In the genomic region with DNA sequence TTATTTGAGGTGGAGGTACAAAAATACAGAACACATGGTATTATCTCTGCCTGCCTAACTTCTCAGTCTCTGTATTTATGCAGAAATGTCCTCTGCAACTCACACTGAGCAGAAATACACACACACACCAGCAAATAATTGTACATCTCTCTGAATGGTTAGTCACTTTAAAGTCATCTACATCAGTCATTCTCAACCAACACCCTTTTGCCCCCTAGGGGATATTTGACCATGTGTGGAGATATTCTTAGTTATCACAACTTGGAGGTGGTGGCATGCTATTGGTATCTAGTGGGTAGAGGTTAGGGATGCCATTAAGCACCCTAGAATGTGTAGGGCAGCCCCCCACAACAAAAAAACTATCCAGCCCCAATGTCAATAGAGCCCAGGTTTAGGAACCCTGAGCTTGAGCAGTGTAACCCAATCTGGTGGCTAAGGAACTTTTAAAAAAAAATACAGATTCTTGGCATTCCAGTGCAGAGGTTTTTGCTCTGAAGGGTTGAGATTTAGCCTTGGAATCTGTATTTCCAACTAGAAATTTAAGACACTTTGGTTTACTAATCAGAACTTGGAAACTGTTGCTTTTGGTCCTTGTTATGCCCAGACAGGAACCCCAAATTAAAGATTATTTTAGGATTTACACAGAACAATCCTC, we compare ENCODE assay signal across 25 cellular contexts.
"Had no signal": no experiment of that assay in that cellular context is flagged by ENCODE, and none has a peak within 500 bp of the region (broad histone marks: within the 10 kb centered on the region; RNA-seq: fewer than 3 reads in every experiment).

No MANE protein-coding gene starts in this region.

- H3K36me3 ChIP-seq: gastrocnemius medialis, lower lobe of right lung, neutrophil, ovary, suprapubic skin, tibial nerve had no signal

- H3K36me3 Mint-ChIP-seq: activated naive CD8-positive, alpha-beta T cell; natural killer cell treated with Interleukin-12 subunit alpha and Interleukin-12 subunit beta and Interleukin-15 and Interleukin-18, amount 100 ng/mL, for 72 hours had no signal

- DNase-seq: activated B cell treated with CpG ODN at 0.5 μM for 24 hours; activated CD4-positive, alpha-beta T cell treated with anti-CD3 and anti-CD28 coated beads for 36 hours; activated CD4-positive, alpha-beta T cell treated with anti-CD3 and anti-CD28 coated beads, Interleukin-2, amount 50 U/mL, for 4 hours; activated CD8-positive, alpha-beta memory T cell treated with anti-CD3 and anti-CD28 coated beads, Interleukin-2, amount 50 U/mL, for 48 hours; activated naive CD4-positive, alpha-beta T cell; activated T-cell treated with anti-CD3 and anti-CD28 coated beads, Interleukin-2, amount 50 U/mL, for 4 hours; central memory CD4-positive, alpha-beta T cell; dermis blood vessel endothelial cell; effector CD8-positive, alpha-beta T cell; gastrocnemius medialis; head of caudate nucleus; kidney; lower lobe of right lung; midbrain; ovary; stimulated activated CD4-positive, alpha-beta T cell treated with anti-CD3 and anti-CD28 coated beads, Interleukin-1b, Interleukin-23, amount 100 ng/mL, for 48 hours; T-helper 1 cell had no signal

- H3K4me3 Mint-ChIP-seq: activated B cell treated with CpG ODN at 0.5 μM for 24 hours; activated CD4-positive, alpha-beta T cell treated with anti-CD3 and anti-CD28 coated beads for 36 hours; activated naive CD8-positive, alpha-beta T cell; activated T-cell treated with anti-CD3 and anti-CD28 coated beads, Interleukin-2, amount 50 U/mL, for 4 hours; natural killer cell treated with Interleukin-12 subunit alpha and Interleukin-12 subunit beta and Interleukin-15 and Interleukin-18, amount 100 ng/mL, for 72 hours; stimulated activated naive CD8-positive, alpha-beta T cell treated with anti-CD3 and anti-CD28 coated beads, Interleukin-15, Interleukin-2, amounts not matched to agents 100 ng/mL and 50 ng/mL, for 24 hours had no signal

- ATAC-seq: activated CD4-positive, alpha-beta T cell treated with anti-CD3 and anti-CD28 coated beads for 36 hours; activated T-cell treated with anti-CD3 and anti-CD28 coated beads, Interleukin-2, amount 50 U/mL, for 4 hours; gastrocnemius medialis; lower lobe of right lung; natural killer cell treated with Interleukin-12 subunit alpha and Interleukin-12 subunit beta and Interleukin-15 and Interleukin-18, amount 100 ng/mL, for 72 hours had no signal

- FAIRE-seq: astrocyte, kidney had no signal

- H3K27me3 ChIP-seq: ovary, tibial nerve had no signal

- H3K4me1 ChIP-seq: gastrocnemius medialis, lower lobe of right lung, suprapubic skin, tibial nerve had no signal

- H3K27ac ChIP-seq: gastrocnemius medialis, lower lobe of right lung, neutrophil, ovary, suprapubic skin, tibial nerve had no signal

- H3K4me3 ChIP-seq: gastrocnemius medialis, lower lobe of right lung, ovary, suprapubic skin, tibial nerve had no signal

- H3K4me1 Mint-ChIP-seq: activated B cell treated with CpG ODN at 0.5 μM for 24 hours; activated CD4-positive, alpha-beta T cell treated with anti-CD3 and anti-CD28 coated beads for 36 hours had no signal

- H3K9me3 Mint-ChIP-seq: activated T-helper 2 cell treated with anti-CD3 and anti-CD28 coated beads, Interferon-gamma antibody, Interleukin-2, Interleukin-4, amounts not matched to agents 10 μg/mL and 5 μg/mL and 100 μg/mL, durations not matched to agents 14 hours and 24 hours and 36 hours had no signal

- H3K9me3 ChIP-seq: gastrocnemius medialis, lower lobe of right lung, neutrophil, ovary, suprapubic skin had no signal

- H3K27ac Mint-ChIP-seq: activated B cell treated with CpG ODN at 0.5 μM for 24 hours; activated CD4-positive, alpha-beta T cell treated with anti-CD3 and anti-CD28 coated beads for 36 hours; activated naive CD8-positive, alpha-beta T cell; activated T-helper 2 cell treated with anti-CD3 and anti-CD28 coated beads, Interferon-gamma antibody, Interleukin-2, Interleukin-4, amounts not matched to agents 10 μg/mL and 5 μg/mL and 100 μg/mL, durations not matched to agents 14 hours and 24 hours and 36 hours; natural killer cell treated with Interleukin-12 subunit alpha and Interleukin-12 subunit beta and Interleukin-15 and Interleukin-18, amount 100 ng/mL, for 72 hours; stimulated activated naive CD8-positive, alpha-beta T cell treated with anti-CD3 and anti-CD28 coated beads, Interleukin-15, Interleukin-2, amounts not matched to agents 100 ng/mL and 50 ng/mL, for 24 hours had no signal
